In the genomic region with DNA sequence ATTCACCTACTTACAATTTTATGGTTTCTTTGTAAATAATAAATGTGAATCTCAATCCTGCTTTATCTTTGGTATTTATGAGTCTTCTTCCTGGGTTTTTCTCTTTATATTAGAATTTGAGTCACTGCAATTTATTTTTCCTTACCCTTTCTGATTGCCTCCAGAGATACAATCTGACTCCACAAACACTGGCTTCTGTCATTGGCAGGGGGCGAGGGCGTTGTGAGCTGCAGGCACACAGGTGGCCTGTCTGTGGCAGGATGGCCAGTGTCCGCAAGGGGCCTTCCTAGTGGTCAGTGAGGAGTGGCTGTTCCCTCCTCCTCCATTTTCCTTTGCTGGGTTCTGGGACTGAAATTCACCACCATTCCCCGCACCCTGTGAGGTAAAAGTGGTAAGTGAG, we compare ENCODE assay signal across 24 cellular contexts. TPM values are rescaled to one million over a fixed set of nuclear protein-coding genes. Genes with fewer than 3 reads are reported as not detected.
DNase-seq lines count a peak whose midpoint lies in the region; ATAC-seq, FAIRE-seq and TF ChIP-seq lines count a peak whose summit lies in the region.
"Had no signal": no experiment of that assay in that cellular context is flagged by ENCODE, and none has a peak within 500 bp of the region (broad histone marks: within the 10 kb centered on the region; RNA-seq: fewer than 3 reads in every experiment).

No MANE protein-coding gene starts in this region.

- TF ChIP-seq EP300 in H1 (IDR thresholded peaks at IDR 0.05; ENCODE audit: borderline replicate concordance in 1 of 2, low read depth in 2 of 2, low read length in 2 of 2): no peak

- intact Hi-C loops in PC-3 (cut with micrococcal nuclease): loop anchor here (5.0 to 10.0 kb wide), 2 partner anchors 550 to 1928 kb away; a partner anchor contains a TSS

- H2BK12ac ChIP-seq in H1 (ENCODE audit: low read depth, low read length): no peak overlapping the region

- peaks cover 21% of the 10 kb centered on the region for H3K79me2 ChIP-seq in PC-3 (ENCODE audit: low read length)
- H3K79me2 ChIP-seq in H1 (ENCODE audit: control insufficient read depth in 1 of 2, insufficient read depth in 2 of 2, low read length in 2 of 2): peaks cover 0 to 14% of the 10 kb centered on the region in 2 experiments; a peak in 2 of 4 replicates
- peaks cover 7% of the 10 kb centered on the region for H3K79me2 ChIP-seq in neural progenitor cell (ENCODE audit: low read depth)
- H3K79me2 ChIP-seq in smooth muscle cell (ENCODE audit: low read depth): no peaks in the 10 kb centered on the region

- TF ChIP-seq CTCF in PC-3 (conservative IDR thresholded peaks at IDR 0.05; ENCODE audit: low read depth, low read length) (no peak), H1 (IDR thresholded peaks at IDR 0.05; ENCODE audit: control extremely low read depth in 1 of 3, insufficient read depth in 1 of 3, low read depth in 1 of 3, low read length in 3 of 3) (peak in 1 of 3 experiments; percentile 3; a peak in 1 of 4 replicates), neural progenitor cell (IDR thresholded peaks at IDR 0.05) (no peak), type B pancreatic cell (conservative IDR thresholded peaks at IDR 0.05) (no peak), smooth muscle cell (IDR thresholded peaks at IDR 0.05; ENCODE audit: borderline replicate concordance, insufficient read depth, poor library complexity, severe bottlenecking) (no peak)

- H2BK5ac ChIP-seq in H1 (ENCODE audit: low read depth, low read length): no peak overlapping the region

- DNase-seq in PC-3 (peak; percentile 69), H1 (ENCODE audit: low read depth in 1 of 2, low spot score in 2 of 2) (no peak), neural progenitor cell (ENCODE audit: low spot score) (no peak), type B pancreatic cell (ENCODE audit: extremely low spot score, unreplicated experiment) (no peak), OCI-M1 (lab: John Stamatoyannopoulos, UW) (no peak), smooth muscle cell (lab: John Stamatoyannopoulos, UW; ENCODE audit: unreplicated experiment) (no peak), retina (no peak)
- DNase-seq: CD4-positive, CD25-positive, alpha-beta regulatory T cell; COR-L47; GDM1; H7; HFFc6; IMR-90; Kasumi-1; MM.1S; NCI-H1092 treated with DMSO at 0.1 percent for 48 hours; NCI-H2081; NCI-H510A; NCI-H748 treated with DMSO at 0.1 percent for 48 hours; NK-92 treated with Interleukin-12 subunit alpha and Interleukin-12 subunit beta, amount 100 ng/mL, for 24 hours; SHP77 had no signal

- H3K36me3 Mint-ChIP-seq in neural progenitor cell (no peaks in the 10 kb centered on the region), type B pancreatic cell (no peaks in the 10 kb centered on the region)
- H3K36me3 Mint-ChIP-seq: CD4-positive, CD25-positive, alpha-beta regulatory T cell had no signal

- H3K4me1 Mint-ChIP-seq in neural progenitor cell: peaks cover 11% of the 10 kb centered on the region
- peaks cover 16% of the 10 kb centered on the region for H3K4me1 Mint-ChIP-seq in type B pancreatic cell (ENCODE audit: unreplicated experiment)
- H3K4me1 Mint-ChIP-seq: CD4-positive, CD25-positive, alpha-beta regulatory T cell had no signal

- H3K27me3 Mint-ChIP-seq in neural progenitor cell (ENCODE audit: insufficient read depth, low read depth): peaks cover 2% of the 10 kb centered on the region
- no peaks in the 10 kb centered on the region for H3K27me3 Mint-ChIP-seq in type B pancreatic cell

- H2BK120ac ChIP-seq in H1 (replicated peaks; ENCODE audit: low read depth, low read length): no peak overlapping the region

- H3K56ac ChIP-seq in H1 (replicated peaks; ENCODE audit: insufficient read length, low read depth, low read length): no peak overlapping the region

- H3F3A ChIP-seq in PC-3 (ENCODE audit: low read length, unreplicated experiment) (peaks cover 8% of the 10 kb centered on the region), neural progenitor cell (ENCODE audit: low read depth) (peaks cover 28% of the 10 kb centered on the region), smooth muscle cell (ENCODE audit: low read depth) (peaks cover 4% of the 10 kb centered on the region)

- H3K4me2 ChIP-seq in PC-3 (ENCODE audit: low read length): peak overlapping the region; percentile 85
- H3K4me2 ChIP-seq in H1 (ENCODE audit: insufficient read depth in 1 of 2, low read depth in 2 of 2, low read length in 2 of 2): peak overlapping the region in 1 of 2 experiments; percentile 92; a peak in 1 of 4 replicates
- no peak overlapping the region for H3K4me2 ChIP-seq in neural progenitor cell
- H3K4me2 ChIP-seq in smooth muscle cell: no peak overlapping the region

- H3K9me2 ChIP-seq in PC-3 (replicated peaks; ENCODE audit: low read length): no peaks in the 10 kb centered on the region

- peaks cover 9% of the 10 kb centered on the region; the same call in 1 of the 2 replicates for H3K23me2 ChIP-seq in H1 (ENCODE audit: low read depth, low read length)

- peaks cover 47% of the 10 kb centered on the region for H3K4me1 ChIP-seq in PC-3 (ENCODE audit: insufficient read depth, low read length)
- peaks cover 4 to 14% (median 11%) of the 10 kb centered on the region in 4 experiments for H3K4me1 ChIP-seq in H1 (replicated peaks in 1 of 4; ENCODE audit: control insufficient read depth in 3 of 4, insufficient read depth in 4 of 4, low read length in 3 of 4)
- peaks cover 6% of the 10 kb centered on the region for H3K4me1 ChIP-seq in neural progenitor cell
- H3K4me1 ChIP-seq in smooth muscle cell (ENCODE audit: low read depth): peaks cover 11% of the 10 kb centered on the region

- peak overlapping the region; percentile 20; the same call in 1 of the 2 replicates for H3K9ac ChIP-seq in PC-3 (ENCODE audit: low read length)
- H3K9ac ChIP-seq in H1 (replicated peaks in 1 of 4; ENCODE audit: extremely low read depth in 1 of 4, low read depth in 3 of 4, low read length in 3 of 4): no peak overlapping the region
- no peak overlapping the region for H3K9ac ChIP-seq in neural progenitor cell
- no peak overlapping the region for H3K9ac ChIP-seq in smooth muscle cell (ENCODE audit: low read depth)

- H3K27me3 ChIP-seq in PC-3 (ENCODE audit: low read length): no peaks in the 10 kb centered on the region
- H3K27me3 ChIP-seq in H1 (replicated peaks in 1 of 4; ENCODE audit: control insufficient read depth in 3 of 4, extremely low read depth in 1 of 4, insufficient read depth in 3 of 4, low read length in 3 of 4): no peaks in the 10 kb centered on the region
- H3K27me3 ChIP-seq in neural progenitor cell: peaks cover 6% of the 10 kb centered on the region
- H3K27me3 ChIP-seq in smooth muscle cell (ENCODE audit: low read depth): no peaks in the 10 kb centered on the region

- H2AK5ac ChIP-seq in H1 (ENCODE audit: low read depth, low read length): no peak overlapping the region

- TF ChIP-seq POLR2A in H1 (IDR thresholded peaks at IDR 0.05; ENCODE audit: control extremely low read depth in 1 of 2, low read depth in 2 of 2, low read length in 2 of 2): no peak

- no peak overlapping the region for H3K4ac ChIP-seq in H1 (replicated peaks; ENCODE audit: insufficient read length, low read depth, low read length)

- POLR2A ChIA-PET in PC-3 (lab: Charles Lee; ENCODE audit: unreplicated experiment) (interaction anchor here (0.5 kb wide), 1 partner anchor 18 kb away, joined by 3 read pairs; no protein-coding TSS in a partner anchor), H1 (lab: Charles Lee; ENCODE audit: partially characterized antibody) (interaction anchor here (1.2 to 5.9 kb wide), 4 partner anchors 34 to 950 kb away, joined by 3 to 70 read pairs (median 20); a partner anchor contains a TSS)

- WGBS in H1 (ENCODE audit: extremely low coverage in 1 of 2, insufficient coverage in 1 of 2, insufficient read length in 1 of 2, insufficient replicate concordance in 2 of 2, low coverage in 1 of 2, low lambda C conversion rate in 2 of 2, missing lambda C conversion rate in 1 of 2), 2 experiments: 85% methylated on average over 4 of the region's 4 CpGs; no CpG with 5 or more reads in 1 of the 2 experiments
- WGBS in smooth muscle cell (ENCODE audit: low lambda C conversion rate): 96% methylated on average over 4 of the region's 4 CpGs

- H3K27ac Mint-ChIP-seq in neural progenitor cell: no peak overlapping the region
- H3K27ac Mint-ChIP-seq in type B pancreatic cell: no peak overlapping the region
- H3K27ac Mint-ChIP-seq: CD4-positive, CD25-positive, alpha-beta regulatory T cell; HFFc6 had no signal

- CTCF ChIA-PET in PC-3 (lab: Charles Lee): no interaction called here
- CTCF ChIA-PET in H1 (lab: Charles Lee; ENCODE audit: partially characterized antibody): interaction anchor here (1.0 to 8.2 kb wide), 9 partner anchors 8 to 504 kb away, joined by 3 to 96 read pairs (median 7); a partner anchor contains a TSS

- H3K9me3 Mint-ChIP-seq in neural progenitor cell (no peaks in the 10 kb centered on the region), type B pancreatic cell (no peaks in the 10 kb centered on the region)
- H3K9me3 Mint-ChIP-seq: CD4-positive, CD25-positive, alpha-beta regulatory T cell; HFFc6 had no signal

- H3K4me3 ChIP-seq in PC-3 (ENCODE audit: low read length): no peak overlapping the region
- no peak overlapping the region for H3K4me3 ChIP-seq in H1 (ENCODE audit: extremely low read depth in 1 of 4, insufficient read depth in 2 of 4, low read depth in 3 of 4, low read length in 4 of 4)
- H3K4me3 ChIP-seq in neural progenitor cell: no peak overlapping the region
- H3K4me3 ChIP-seq in smooth muscle cell: no peak overlapping the region

- peak overlapping the region; percentile 90 for H3K27ac ChIP-seq in PC-3 (ENCODE audit: low read length)
- H3K27ac ChIP-seq in H1 (ENCODE audit: low read depth, low read length): no peak overlapping the region
- H3K27ac ChIP-seq in neural progenitor cell: no peak overlapping the region
- H3K27ac ChIP-seq in smooth muscle cell (ENCODE audit: low read depth): no peak overlapping the region
- H3K27ac ChIP-seq: HL-60 had no signal

- H3K79me1 ChIP-seq in H1 (ENCODE audit: low read depth, low read length): peaks cover 3% of the 10 kb centered on the region

- H4K20me1 ChIP-seq in PC-3 (ENCODE audit: low read length): no peaks in the 10 kb centered on the region
- peaks cover 0 to 3% of the 10 kb centered on the region in 2 experiments for H4K20me1 ChIP-seq in H1 (replicated peaks in 1 of 2; ENCODE audit: control insufficient read depth in 1 of 2, insufficient read depth in 2 of 2, low read length in 2 of 2)
- H4K20me1 ChIP-seq in neural progenitor cell (ENCODE audit: low read depth): no peaks in the 10 kb centered on the region
- H4K20me1 ChIP-seq in smooth muscle cell (ENCODE audit: low read depth): no peaks in the 10 kb centered on the region

- no peak overlapping the region for H3K23ac ChIP-seq in H1 (ENCODE audit: insufficient read length)

- H2BK15ac ChIP-seq in H1 (ENCODE audit: low read length): no peak overlapping the region

- no peak overlapping the region; the same call in 1 of the 2 replicates for H2BK20ac ChIP-seq in H1 (ENCODE audit: low read length)

- no peak for TF ChIP-seq RAD21 in H1 (IDR thresholded peaks at IDR 0.05 in 1 of 2, conservative IDR thresholded peaks at IDR 0.05 in 1 of 2; ENCODE audit: low read depth in 2 of 2, low read length in 2 of 2)

- H3K4me3 Mint-ChIP-seq in neural progenitor cell (peak overlapping the region; percentile 82), type B pancreatic cell (peak overlapping the region; percentile 85)
- H3K4me3 Mint-ChIP-seq: CD4-positive, CD25-positive, alpha-beta regulatory T cell; HFFc6 had no signal

- H4K8ac ChIP-seq in H1 (ENCODE audit: extremely low read depth, insufficient read depth, low read length): no peak overlapping the region

- H2AFZ ChIP-seq in PC-3 (ENCODE audit: low read length): peak overlapping the region; percentile 14; the same call in 1 of the 2 replicates
- H2AFZ ChIP-seq in H1 (ENCODE audit: low read length): no peak overlapping the region
- no peak overlapping the region for H2AFZ ChIP-seq in neural progenitor cell (replicated peaks)
- no peak overlapping the region for H2AFZ ChIP-seq in smooth muscle cell (ENCODE audit: low read depth)

- peak; percentile 36 for ATAC-seq in PC-3

- H3K14ac ChIP-seq in H1 (ENCODE audit: insufficient read length): no peak overlapping the region

- peaks cover 14% of the 10 kb centered on the region for H3K36me3 ChIP-seq in PC-3 (ENCODE audit: low read depth, low read length)
- H3K36me3 ChIP-seq in H1 (ENCODE audit: control insufficient read depth in 2 of 4, insufficient read depth in 4 of 4, low read length in 3 of 4): no peaks in the 10 kb centered on the region; a peak in 1 of 8 replicates
- H3K36me3 ChIP-seq in neural progenitor cell: no peaks in the 10 kb centered on the region
- H3K36me3 ChIP-seq in smooth muscle cell (ENCODE audit: low read depth): no peaks in the 10 kb centered on the region

- FAIRE-seq in H1 (lab: Jason Lieb, UNC): no peak

- H3K9me3 ChIP-seq in PC-3 (ENCODE audit: low read length) (no peaks in the 10 kb centered on the region), H1 (ENCODE audit: insufficient read depth in 2 of 2, low read depth in 1 of 2, low read length in 1 of 2) (no peaks in the 10 kb centered on the region), neural progenitor cell (ENCODE audit: low read depth) (no peaks in the 10 kb centered on the region), smooth muscle cell (replicated peaks; ENCODE audit: low read depth) (no peaks in the 10 kb centered on the region)

- H4K5ac ChIP-seq in H1 (ENCODE audit: insufficient read length, low read depth, low read length): no peak overlapping the region

- H3K18ac ChIP-seq in H1 (ENCODE audit: extremely low read depth, low read length): no peak overlapping the region

- H4K91ac ChIP-seq in H1 (replicated peaks; ENCODE audit: insufficient read length, low read length): no peak overlapping the region

- no TSS peak for BruUV-seq in PC-3 (replicated peaks; lab: Mats Ljungman, UMichigan)

RNA-seq across cellular contexts. Expression of a gene that starts 2.0 kb away (rescaled TPM):
- 48.5 and 50.2 TPM in 2 replicates for total RNA-seq in PC-3 (2014; rRNA removed)
- 42.4 and 46.2 TPM in 2 replicates for total RNA-seq in H1 (2021; fragmentation: NEBNext Ultra II Directional; extraction: Animal tissue kit (Norgen Biotek cat#: 25700))
- polyA plus RNA-seq in H1 (2011; rRNA removed): 16.0 and 17.2 TPM in 2 replicates
- 19.1 TPM for polyA plus RNA-seq in H1 (2011; cell fraction: cytosol; rRNA removed)
- polyA plus RNA-seq in H1 (2011; cell fraction: nucleus; rRNA removed): 21.8 TPM
- 31.8 to 45.8 TPM (median 34.8 TPM) in 4 replicates for polyA plus RNA-seq in H1 (2012, experiment 1 of 2)
- 12.2 TPM for polyA plus RNA-seq in H1 (2012, experiment 2 of 2)
- 26.7 TPM for polyA plus RNA-seq in H1 (2013, experiment 1 of 2)
- 30.8 TPM for polyA plus RNA-seq in H1 (2013, experiment 2 of 2)
- polyA minus RNA-seq in H1 (2011; rRNA and poly(A)+ RNA removed): 16.7 and 18.1 TPM in 2 replicates
- 21.5 TPM for polyA minus RNA-seq in H1 (2011; cell fraction: cytosol; rRNA and poly(A)+ RNA removed)
- 20.1 TPM for polyA minus RNA-seq in H1 (2011; cell fraction: nucleus; rRNA and poly(A)+ RNA removed)
- 11.3 and 11.5 TPM in 2 replicates for total RNA-seq in neural progenitor cell (ENCODE audit: low replicate concordance)
- 11.3 and 18.0 TPM in 2 replicates for total RNA-seq in type B pancreatic cell (ENCODE audit: low replicate concordance)
- 0.18 and 2.3 TPM in 2 replicates for total RNA-seq in smooth muscle cell
- 0.28 and 0.83 TPM in 2 replicates for polyA plus RNA-seq in smooth muscle cell
- total RNA-seq: CD4-positive, CD25-positive, alpha-beta regulatory T cell; OCI-LY7; RPMI7951 had no signal
- polyA plus RNA-seq: CD4-positive, CD25-positive, alpha-beta regulatory T cell had no signal

RNA-seq across cellular contexts. Expression of a gene that starts 36.6 kb away (rescaled TPM):
- total RNA-seq in PC-3 (2014; rRNA removed): 13.3 and 17.7 TPM in 2 replicates
- total RNA-seq in H1 (2021; fragmentation: NEBNext Ultra II Directional; extraction: Animal tissue kit (Norgen Biotek cat#: 25700)): 6.9 and 7.2 TPM in 2 replicates
- 7.9 and 8.5 TPM in 2 replicates for polyA plus RNA-seq in H1 (2011; rRNA removed)
- polyA plus RNA-seq in H1 (2011; cell fraction: cytosol; rRNA removed): 7.9 TPM
- 7.3 TPM for polyA plus RNA-seq in H1 (2011; cell fraction: nucleus; rRNA removed)
- polyA plus RNA-seq in H1 (2012, experiment 1 of 2): 4.8 to 6.2 TPM (median 5.7 TPM) in 4 replicates
- polyA plus RNA-seq in H1 (2012, experiment 2 of 2): 2.5 TPM
- 4.7 TPM for polyA plus RNA-seq in H1 (2013, experiment 1 of 2)
- polyA plus RNA-seq in H1 (2013, experiment 2 of 2): 4.9 TPM
- 3.9 and 4.5 TPM in 2 replicates for polyA minus RNA-seq in H1 (2011; rRNA and poly(A)+ RNA removed)
- 4.3 TPM for polyA minus RNA-seq in H1 (2011; cell fraction: cytosol; rRNA and poly(A)+ RNA removed)
- polyA minus RNA-seq in H1 (2011; cell fraction: nucleus; rRNA and poly(A)+ RNA removed): 12.4 TPM
- total RNA-seq in neural progenitor cell (ENCODE audit: low replicate concordance): not detected in 2 replicates
- total RNA-seq in type B pancreatic cell (ENCODE audit: low replicate concordance): 14.3 and 14.4 TPM in 2 replicates
- 7.6 and 13.0 TPM in 2 replicates for total RNA-seq in smooth muscle cell
- polyA plus RNA-seq in smooth muscle cell: 4.7 and 6.1 TPM in 2 replicates
- total RNA-seq: CD4-positive, CD25-positive, alpha-beta regulatory T cell; OCI-LY7 had no signal
- polyA plus RNA-seq: CD4-positive, CD25-positive, alpha-beta regulatory T cell had no signal
